In the genomic region with DNA sequence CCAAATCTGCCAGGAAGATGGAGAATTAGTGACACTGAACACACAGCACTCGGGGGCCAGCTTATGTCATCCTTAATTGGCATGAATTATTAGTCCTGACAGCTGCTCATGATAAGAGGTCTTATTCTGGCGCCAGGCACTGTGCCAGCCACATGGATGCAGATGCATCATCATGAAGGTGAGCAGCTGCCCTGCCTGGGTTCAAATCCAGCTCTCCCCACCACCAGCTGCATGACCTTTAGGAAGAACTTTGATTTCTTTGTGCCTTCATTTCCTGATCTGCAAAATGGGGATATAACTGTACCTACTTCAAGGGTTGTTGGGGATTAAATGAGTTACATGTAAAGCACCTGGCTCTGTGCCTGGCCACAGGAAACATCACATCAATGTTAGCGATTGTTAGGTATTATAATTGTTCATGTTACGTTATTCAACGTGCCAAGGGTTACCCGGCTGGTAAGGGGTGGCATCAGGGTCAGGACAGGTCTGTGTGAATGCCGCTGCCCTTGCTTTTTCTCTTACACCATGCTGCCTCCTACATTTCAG, we compare ENCODE assay signal across 11 cellular contexts. TPM values are rescaled to one million over a fixed set of nuclear protein-coding genes. Genes with fewer than 3 reads are reported as not detected.
DNase-seq lines count a peak whose midpoint lies in the region; ATAC-seq and TF ChIP-seq lines count a peak whose summit lies in the region.
"Had no signal": no experiment of that assay in that cellular context is flagged by ENCODE, and none has a peak within 500 bp of the region (broad histone marks: within the 10 kb centered on the region; RNA-seq: fewer than 3 reads in every experiment).

No MANE protein-coding gene starts in this region.

- intact Hi-C loops in esophagus squamous epithelium (cut with DNase I): loop anchor here (10.0 kb wide), 1 partner anchor 476 kb away; no protein-coding TSS in a partner anchor
- intact Hi-C loops in stomach (cut with DNase I; ENCODE audit: low total_unique reads): no loop called here

- 40 to 42% methylated on average over 5 of the region's 7 CpGs for whole genome bisulfite sequencing in esophagus squamous epithelium, 2 donors
- 40 to 56% (median 42%) methylated on average over 6 to 7 of the region's 7 CpGs for WGBS in stomach, 5 donors

- H3K27me3 ChIP-seq in esophagus squamous epithelium: no peaks in the 10 kb centered on the region
- no peaks in the 10 kb centered on the region for H3K27me3 ChIP-seq in stomach
- no peaks in the 10 kb centered on the region for H3K27me3 ChIP-seq in brain microvascular endothelial cell (replicated peaks)
- H3K27me3 ChIP-seq: dorsolateral prefrontal cortex had no signal

- ATAC-seq in GM18907 (IDR thresholded peaks at IDR 0.05; ENCODE audit: unreplicated experiment): no peak
- ATAC-seq in GM19463 (IDR thresholded peaks at IDR 0.05; ENCODE audit: unreplicated experiment): no peak

- DNase-seq in NCI-H2081 (lab: John Stamatoyannopoulos, UW): peak; percentile 35 to 68
- no peak for DNase-seq in NCI-H2081 treated with DMSO at 0.1 percent for 48 hours (lab: John Stamatoyannopoulos, UW)
- DNase-seq in NCI-H69 (lab: John Stamatoyannopoulos, UW): peak; percentile 92
- DNase-seq in esophagus squamous epithelium (lab: John Stamatoyannopoulos, UW): no peak
- no peak for DNase-seq in stomach
- DNase-seq in brain microvascular endothelial cell: no peak
- DNase-seq: NCI-H510A had no signal

- no peak for TF ChIP-seq EP300 in stomach (IDR thresholded peaks at IDR 0.05)

- H3K9me3 ChIP-seq in esophagus squamous epithelium (no peaks in the 10 kb centered on the region), stomach (no peaks in the 10 kb centered on the region)

- H3K4me1 ChIP-seq in esophagus squamous epithelium (peaks cover 12 to 46% (median 19%) of the 10 kb centered on the region in 3 donors), stomach (peaks cover 25 to 56% (median 41%) of the 10 kb centered on the region in 4 donors)

- H3K36me3 ChIP-seq in esophagus squamous epithelium (peaks cover 0 to 22% (median 0%) of the 10 kb centered on the region in 3 donors), stomach (peaks cover 13 to 32% (median 24%) of the 10 kb centered on the region in 4 donors), brain microvascular endothelial cell (replicated peaks) (no peaks in the 10 kb centered on the region)

- in situ Hi-C loops in brain microvascular endothelial cell (cut with HindIII; ENCODE audit: low pct_ligation_motif_present, low sequenced_read_pairs): no loop called here

- H3K27ac ChIP-seq in esophagus squamous epithelium (peak overlapping the region in 3 of 4 donors; percentile 15 to 71 (median 45)), stomach (peak overlapping the region in 4 of 5 donors; percentile 18 to 64 (median 42)), brain microvascular endothelial cell (no peak overlapping the region)

- TF ChIP-seq POLR2A in esophagus squamous epithelium (IDR thresholded peaks at IDR 0.05) (no peak), stomach (IDR thresholded peaks at IDR 0.05) (no peak)

- H3K4me3 ChIP-seq in esophagus squamous epithelium: no peak overlapping the region
- H3K4me3 ChIP-seq in stomach: no peak overlapping the region
- H3K4me3 ChIP-seq in brain microvascular endothelial cell (ENCODE audit: low read depth, low read length): no peak overlapping the region
- H3K4me3 ChIP-seq: lung had no signal

- no peak for TF ChIP-seq CTCF in esophagus squamous epithelium (IDR thresholded peaks at IDR 0.05)
- TF ChIP-seq CTCF in stomach (IDR thresholded peaks at IDR 0.05): no peak
- TF ChIP-seq CTCF in brain microvascular endothelial cell (IDR thresholded peaks at IDR 0.05; ENCODE audit: low read depth, low read length, missing control alignments): no peak

RNA-seq across cellular contexts. Expression of gene ANKS6, which starts 5.7 kb away (rescaled TPM):
- total RNA-seq in esophagus squamous epithelium: 10 to 100 TPM; 11.0 to 21.7 (median 15.3) TPM
- total RNA-seq in stomach: 10 to 100 TPM; 10.7 to 75.0 (median 26.3) TPM
- polyA plus RNA-seq in stomach: 10 to 100 TPM; 16.8 to 20.2 (median 18.8) TPM

RNA-seq across cellular contexts. Expression of gene GALNT12, which starts 16.8 kb away (rescaled TPM):
- total RNA-seq in esophagus squamous epithelium: 10 to 100 TPM; 17.5 to 25.9 (median 21.1) TPM
- total RNA-seq in stomach: 100 to 1,000 TPM in 2 of 5 donors, 10 to 100 TPM in 3; 27.7 to 212 (median 60.3) TPM
- polyA plus RNA-seq in stomach: 10 to 100 TPM in 2 of 3 donors, 1 to 10 TPM in 1; 9.0 to 19.4 (median 10.0) TPM

Comparison
In these comparisons a context has a peak if more than half of its experiments do, and no peak if none do; other contexts are left out.
1. DNase-seq: peak in NCI-H2081 (2 of 2) and NCI-H69 (single experiment); none in NCI-H2081 treated with DMSO at 0.1 percent for 48 hours (single experiment), esophagus squamous epithelium (single experiment), stomach (single experiment) and brain microvascular endothelial cell (single experiment).